15 cellular contexts compared by ENCODE assay signal in the genomic region with DNA sequence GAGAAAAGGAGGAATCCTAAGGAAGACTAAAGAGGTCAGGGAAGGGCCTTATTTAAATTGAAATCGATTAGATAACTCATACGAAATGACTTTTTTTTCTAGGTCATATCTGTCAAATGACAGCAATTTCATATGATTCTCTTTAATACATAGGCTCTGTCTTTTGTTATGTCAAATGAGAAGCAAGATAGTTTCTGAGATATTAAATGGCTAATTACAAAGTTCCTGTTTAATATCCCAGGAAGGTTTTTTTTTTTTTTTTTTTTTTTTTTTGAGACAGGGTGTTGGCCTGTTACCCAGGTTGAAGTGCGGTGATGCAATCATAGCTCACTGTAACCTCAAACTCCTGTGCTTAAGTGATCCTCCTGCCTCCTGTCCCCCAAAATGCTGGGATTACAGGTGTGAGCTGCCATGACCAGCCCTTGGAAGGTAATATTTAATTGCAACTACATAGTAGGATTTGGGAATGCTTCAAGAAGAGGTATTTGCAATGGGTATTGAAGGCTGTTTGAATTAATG. TPM values are rescaled to one million over a fixed set of nuclear protein-coding genes. Genes with fewer than 3 reads are reported as not detected.
DNase-seq lines count a peak whose midpoint lies in the region; ATAC-seq and TF ChIP-seq lines count a peak whose summit lies in the region.
"Had no signal": no experiment of that assay in that cellular context is flagged by ENCODE, and none has a peak within 500 bp of the region (broad histone marks: within the 10 kb centered on the region; RNA-seq: fewer than 3 reads in every experiment).

No MANE protein-coding gene starts in this region.

- H3K9ac ChIP-seq in HCT116 (ENCODE audit: low read length), result no peak overlapping the region

- H3K27ac ChIP-seq in HCT116 (ENCODE audit: low read depth, low read length) (no peak overlapping the region), right lobe of liver (peak overlapping the region in 2 of 3 donors; percentile 41 to 66), vagina (no peak overlapping the region)

- H3K4me1 ChIP-seq in HCT116 (ENCODE audit: control insufficient read depth in 1 of 2, insufficient read depth in 2 of 2, low read length in 2 of 2) (no peaks in the 10 kb centered on the region), right lobe of liver (peaks cover 0 to 20% (median 7%) of the 10 kb centered on the region in 4 donors), vagina (peaks cover 8% of the 10 kb centered on the region)

- no peak for TF ChIP-seq RAD21 in HCT116 (IDR thresholded peaks at IDR 0.05; ENCODE audit: low read depth)

- intact Hi-C loops in HCT116 (cut with micrococcal nuclease), result no loop called here
- intact Hi-C loops in left ventricle myocardium superior (cut with micrococcal nuclease), result no loop called here
- intact Hi-C loops in right lobe of liver (cut with DNase I), result no loop called here
- intact Hi-C loops in vagina (cut with DNase I), result no loop called here

- no peaks in the 10 kb centered on the region for H3K27me3 ChIP-seq in HCT116 (ENCODE audit: insufficient read depth, low read length)
- H3K27me3 ChIP-seq in right lobe of liver, result no peaks in the 10 kb centered on the region
- no peaks in the 10 kb centered on the region for H3K27me3 ChIP-seq in vagina

- POLR2A ChIA-PET in HCT116 (lab: Charles Lee), result no interaction called here

- WGBS in right lobe of liver (ENCODE audit: insufficient coverage, low coverage, low lambda C conversion rate, missing lambda C conversion rate), result 30% methylated on average over 3 of the region's 3 CpGs

- CTCF ChIA-PET in HCT116 (lab: Charles Lee), result no interaction called here

- H3K36me3 ChIP-seq in HCT116 (ENCODE audit: control insufficient read depth in 1 of 2, insufficient read depth in 2 of 2, low read length in 2 of 2) (no peaks in the 10 kb centered on the region), right lobe of liver (no peaks in the 10 kb centered on the region), vagina (no peaks in the 10 kb centered on the region)

- no peaks in the 10 kb centered on the region for H3K9me2 ChIP-seq in HCT116 (ENCODE audit: insufficient read depth)

- TF ChIP-seq CTCF in HCT116 (IDR thresholded peaks at IDR 0.05 in 2 of 3, conservative IDR thresholded peaks at IDR 0.05 in 1 of 3; ENCODE audit: borderline replicate concordance in 1 of 3, insufficient read depth in 1 of 3, low read depth in 2 of 3, low read length in 2 of 3) (no peak), right lobe of liver (IDR thresholded peaks at IDR 0.05) (no peak), vagina (IDR thresholded peaks at IDR 0.05) (no peak)

- BruUV-seq in HCT116 (replicated peaks; lab: Mats Ljungman, UMichigan), result no TSS peak

- no peak for TF ChIP-seq POLR2A in HCT116 (IDR thresholded peaks at IDR 0.05; ENCODE audit: borderline replicate concordance, extremely low read depth, insufficient read depth, insufficient read length)
- TF ChIP-seq POLR2A in right lobe of liver (IDR thresholded peaks at IDR 0.05), result no peak
- no peak for TF ChIP-seq POLR2A in vagina (IDR thresholded peaks at IDR 0.05)

- no peak overlapping the region for H3K4me2 ChIP-seq in HCT116 (ENCODE audit: low read length)

- no peak for DNase-seq in HCT116 (ENCODE audit: low read depth, low spot score)
- DNase-seq in amniotic epithelial cell (ENCODE audit: low read depth), result peak; percentile 22
- DNase-seq in left ventricle myocardium superior, result no peak
- no peak for DNase-seq in right lobe of liver
- DNase-seq in stimulated activated naive CD8-positive, alpha-beta T cell treated with anti-CD3 and anti-CD28 coated beads, Interleukin-15, Interleukin-2, amounts not matched to agents 100 U/mL and 50 U/mL, for 24 hours, result no peak
- DNase-seq in vagina (ENCODE audit: extremely low spot score in 2 of 2), result no peak
- DNase-seq in HuH-7.5 (ENCODE audit: low spot score), result no peak
- DNase-seq: CD8-positive, alpha-beta memory T cell; DMS79; NCI-H1048; NCI-H1436; NCI-H1930; NCI-H2171 treated with DMSO at 0.1 percent for 48 hours had no signal

- H3K9me3 ChIP-seq in HCT116 (ENCODE audit: control insufficient read depth in 1 of 2, insufficient read depth in 1 of 2, low read depth in 1 of 2, low read length in 2 of 2) (no peaks in the 10 kb centered on the region), right lobe of liver (no peaks in the 10 kb centered on the region), vagina (no peaks in the 10 kb centered on the region)

- no peaks in the 10 kb centered on the region for H3K79me2 ChIP-seq in HCT116 (ENCODE audit: insufficient read depth, low read length)

- H3K4me3 ChIP-seq in HCT116 (replicated peaks in 1 of 2; ENCODE audit: low read depth in 1 of 2, low read length in 2 of 2), result no peak overlapping the region
- H3K4me3 ChIP-seq in right lobe of liver, result no peak overlapping the region
- H3K4me3 ChIP-seq in vagina, result no peak overlapping the region

- H2AFZ ChIP-seq in HCT116 (ENCODE audit: low read depth, low read length, poor library complexity, severe bottlenecking), result no peak overlapping the region

- RAD21 ChIA-PET in HCT116 (lab: Charles Lee; ENCODE audit: low non-redundant PET in 1 of 2, low total read pairs in 2 of 2, uncharacterized antibody in 2 of 2, unreplicated experiment in 2 of 2), result no interaction called here

- H4K20me1 ChIP-seq in HCT116 (ENCODE audit: insufficient read depth), result no peaks in the 10 kb centered on the region

- ATAC-seq in HCT116 (no peak), left ventricle myocardium superior (peak; percentile 45), right lobe of liver (peak; percentile 32 to 62 (median 41)), GM21717 (IDR thresholded peaks at IDR 0.05; ENCODE audit: unreplicated experiment) (no peak)
- ATAC-seq in stimulated activated naive CD8-positive, alpha-beta T cell treated with anti-CD3 and anti-CD28 coated beads, Interleukin-15, Interleukin-2, amounts not matched to agents 100 U/mL and 50 U/mL, for 24 hours, result no peak
- ATAC-seq: Panc1 had no signal

TF ChIP-seq in HCT116, 20 proteins besides CTCF, POLR2A, EP300 and RAD21:
- TF ChIP-seq CEBPB (IDR thresholded peaks at IDR 0.05; ENCODE audit: low read depth) (0 out of 2 replicates have a peak, but pooled peaks have one; percentile 7), EGR1 (IDR thresholded peaks at IDR 0.05; ENCODE audit: low read depth) (no peak), ELF1 (IDR thresholded peaks at IDR 0.05; ENCODE audit: borderline replicate concordance, low read depth) (no peak), JUND (IDR thresholded peaks at IDR 0.05) (no peak), EZH2phosphoT487 (IDR thresholded peaks at IDR 0.05; ENCODE audit: borderline replicate concordance) (no peak)

RNA-seq across cellular contexts. Expression of gene RMND5A, which starts 48.0 kb away (rescaled TPM):
- 32.4 TPM for total RNA-seq in HCT116 (2021; ENCODE audit: unreplicated experiment)
- 7.6 and 10.3 TPM in 2 replicates for polyA plus RNA-seq in HCT116 (2012)
- 114 TPM for total RNA-seq in left ventricle myocardium superior
- 10 to 100 TPM; 22.2 to 45.6 (median 33.8) TPM for total RNA-seq in right lobe of liver
- 37.6 TPM for total RNA-seq in vagina

RNA-seq across cellular contexts. Expression of gene RNF103, which starts 48.4 kb away (rescaled TPM):
- total RNA-seq in HCT116 (2021; ENCODE audit: unreplicated experiment) (16.1 TPM), left ventricle myocardium superior (53.9 TPM), right lobe of liver (10 to 100 TPM; 30.6 to 47.7 (median 39.7) TPM), vagina (23.3 TPM)
- polyA plus RNA-seq in HCT116 (2012), result 5.6 and 6.9 TPM in 2 replicates

Comparison
In these comparisons a context has a peak if more than half of its experiments do, and no peak if none do; other contexts are left out.
1. ATAC-seq: peak in left ventricle myocardium superior (single experiment) and right lobe of liver (4 of 4); none in HCT116 (single experiment), stimulated activated naive CD8-positive, alpha-beta T cell treated with anti-CD3 and anti-CD28 coated beads, Interleukin-15, Interleukin-2, amounts not matched to agents 100 U/mL and 50 U/mL, for 24 hours (single experiment) and GM21717 (single experiment).
2. H3K27ac ChIP-seq: peak in right lobe of liver (2 of 3); none in HCT116 (single experiment) and vagina (single experiment).